13 cellular contexts compared by ENCODE assay signal in genomic region chr14:91890291-91890749, GRCh38. TPM values are rescaled to one million over a fixed set of nuclear protein-coding genes. Genes with fewer than 3 reads are reported as not detected.
DNase-seq lines count a peak whose midpoint lies in the region; ATAC-seq and TF ChIP-seq lines count a peak whose summit lies in the region.
"Had no signal": no experiment of that assay in that cellular context is flagged by ENCODE, and none has a peak within 500 bp of the region (broad histone marks: within the 10 kb centered on the region; RNA-seq: fewer than 3 reads in every experiment).

No MANE protein-coding gene starts in this region.

- 80% methylated on average over 5 of the region's 5 CpGs for WGBS in suprapubic skin
- 47 to 64% (median 56%) methylated on average over 4 to 5 of the region's 5 CpGs for WGBS in adrenal gland, 4 donors

- H3K27ac ChIP-seq in suprapubic skin (peak overlapping the region; percentile 60), adrenal gland (peak overlapping the region in 2 of 5 donors; percentile 24 to 68)
- H3K27ac ChIP-seq: PC-9 had no signal

- intact Hi-C loops in adrenal gland (cut with DNase I), result no loop called here

- TF ChIP-seq POLR2A in suprapubic skin (IDR thresholded peaks at IDR 0.05), result no peak
- TF ChIP-seq POLR2A in adrenal gland (IDR thresholded peaks at IDR 0.05), result no peak

- TF ChIP-seq EP300 in suprapubic skin (IDR thresholded peaks at IDR 0.05), result no peak

- H3K4me1 ChIP-seq in suprapubic skin (peaks cover 23% of the 10 kb centered on the region), adrenal gland (replicated peaks in 1 of 2) (peaks cover 0 to 5% of the 10 kb centered on the region in 2 donors)

- TF ChIP-seq CTCF in suprapubic skin (IDR thresholded peaks at IDR 0.05), result no peak
- TF ChIP-seq CTCF in adrenal gland (IDR thresholded peaks at IDR 0.05), result no peak

- H3K9me3 Mint-ChIP-seq in activated CD4-positive, alpha-beta T cell treated with anti-CD3 and anti-CD28 coated beads, Interleukin-2, amount 10 ng/mL, durations not matched to agents 7 days and 5 days, result peaks cover 2% of the 10 kb centered on the region
- no peaks in the 10 kb centered on the region for H3K9me3 Mint-ChIP-seq in activated naive CD8-positive, alpha-beta T cell treated with anti-CD3 and anti-CD28 coated beads, Interleukin-2, amount 50 U/mL, for 24 hours

- H3K4me1 Mint-ChIP-seq in activated CD4-positive, alpha-beta T cell treated with anti-CD3 and anti-CD28 coated beads, Interleukin-2, amount 10 ng/mL, durations not matched to agents 7 days and 5 days, result peaks cover 60% of the 10 kb centered on the region
- H3K4me1 Mint-ChIP-seq in activated naive CD8-positive, alpha-beta T cell treated with anti-CD3 and anti-CD28 coated beads, Interleukin-2, amount 50 U/mL, for 24 hours, result peaks cover 44% of the 10 kb centered on the region

- DNase-seq in activated CD4-positive, alpha-beta T cell treated with anti-CD3 and anti-CD28 coated beads, Interleukin-2, amount 10 ng/mL, durations not matched to agents 7 days and 5 days, result no peak
- no peak for DNase-seq in activated CD4-positive, alpha-beta T cell treated with anti-CD3 and anti-CD28 coated beads for 4 hours
- DNase-seq in activated naive CD8-positive, alpha-beta T cell treated with anti-CD3 and anti-CD28 coated beads, Interleukin-2, amount 50 U/mL, for 24 hours, result no peak
- peak; percentile 35 for DNase-seq in iris pigment epithelial cell (ENCODE audit: low read depth)
- no peak for DNase-seq in suprapubic skin (ENCODE audit: low spot score in 2 of 2)
- DNase-seq in RKO (ENCODE audit: low spot score), result no peak
- no peak for DNase-seq in adrenal gland
- DNase-seq: activated naive CD4-positive, alpha-beta T cell treated with Interleukin-2 at 50 U/mL for 16 hours; EL; PC-9; trophoblast cell had no signal

- H3K36me3 Mint-ChIP-seq in activated CD4-positive, alpha-beta T cell treated with anti-CD3 and anti-CD28 coated beads, Interleukin-2, amount 10 ng/mL, durations not matched to agents 7 days and 5 days (ENCODE audit: low read depth), result peaks cover 4% of the 10 kb centered on the region
- H3K36me3 Mint-ChIP-seq in activated naive CD8-positive, alpha-beta T cell treated with anti-CD3 and anti-CD28 coated beads, Interleukin-2, amount 50 U/mL, for 24 hours (ENCODE audit: low read depth), result no peaks in the 10 kb centered on the region

- H3K4me3 Mint-ChIP-seq in activated CD4-positive, alpha-beta T cell treated with anti-CD3 and anti-CD28 coated beads, Interleukin-2, amount 10 ng/mL, durations not matched to agents 7 days and 5 days, result no peak overlapping the region
- no peak overlapping the region for H3K4me3 Mint-ChIP-seq in activated naive CD8-positive, alpha-beta T cell treated with anti-CD3 and anti-CD28 coated beads, Interleukin-2, amount 50 U/mL, for 24 hours

- H3K36me3 ChIP-seq in suprapubic skin (no peaks in the 10 kb centered on the region), adrenal gland (replicated peaks in 1 of 2) (no peaks in the 10 kb centered on the region)

- H3K4me3 ChIP-seq in suprapubic skin, result no peak overlapping the region
- no peak overlapping the region for H3K4me3 ChIP-seq in adrenal gland
- H3K4me3 ChIP-seq: PC-9 had no signal

- ATAC-seq in activated naive CD8-positive, alpha-beta T cell treated with anti-CD3 and anti-CD28 coated beads, Interleukin-2, amount 50 U/mL, for 24 hours, result peak; percentile 41
- ATAC-seq in HG03135 (IDR thresholded peaks at IDR 0.05; ENCODE audit: unreplicated experiment), result no peak

- CTCF ChIA-PET in activated CD4-positive, alpha-beta T cell treated with anti-CD3 and anti-CD28 coated beads, Interleukin-2, amount 10 ng/mL, durations not matched to agents 7 days and 5 days (lab: Charles Lee), result interaction anchor here (0.6 to 1.5 kb wide), 3 partner anchors 27 to 1259 kb away, joined by 3 to 4 read pairs (median 3); no protein-coding TSS in a partner anchor

- no peaks in the 10 kb centered on the region for H3K9me3 ChIP-seq in suprapubic skin
- H3K9me3 ChIP-seq in adrenal gland (replicated peaks in 1 of 3), result no peaks in the 10 kb centered on the region

- H3K27me3 Mint-ChIP-seq in activated CD4-positive, alpha-beta T cell treated with anti-CD3 and anti-CD28 coated beads, Interleukin-2, amount 10 ng/mL, durations not matched to agents 7 days and 5 days, result no peaks in the 10 kb centered on the region
- no peaks in the 10 kb centered on the region for H3K27me3 Mint-ChIP-seq in activated naive CD8-positive, alpha-beta T cell treated with anti-CD3 and anti-CD28 coated beads, Interleukin-2, amount 50 U/mL, for 24 hours

- H3K27me3 ChIP-seq in suprapubic skin, result no peaks in the 10 kb centered on the region
- H3K27me3 ChIP-seq in adrenal gland, result no peaks in the 10 kb centered on the region

- POLR2A ChIA-PET in activated CD4-positive, alpha-beta T cell treated with anti-CD3 and anti-CD28 coated beads, Interleukin-2, amount 10 ng/mL, durations not matched to agents 7 days and 5 days (lab: Charles Lee), result no interaction called here

- H3K27ac Mint-ChIP-seq in activated CD4-positive, alpha-beta T cell treated with anti-CD3 and anti-CD28 coated beads, Interleukin-2, amount 10 ng/mL, durations not matched to agents 7 days and 5 days, result peak overlapping the region; percentile 83
- H3K27ac Mint-ChIP-seq in activated naive CD8-positive, alpha-beta T cell treated with anti-CD3 and anti-CD28 coated beads, Interleukin-2, amount 50 U/mL, for 24 hours, result peak overlapping the region; percentile 17

RNA-seq across cellular contexts. Expression of gene TC2N, which starts 23.0 kb away (rescaled TPM):
- total RNA-seq in activated CD4-positive, alpha-beta T cell treated with anti-CD3 and anti-CD28 coated beads, Interleukin-2, amount 10 ng/mL, durations not matched to agents 7 days and 5 days, result 100 to 1,000 TPM; 196 to 216 TPM
- total RNA-seq in suprapubic skin, result 10 to 100 TPM; 28.0 to 61.7 (median 33.4) TPM
- 10 to 100 TPM in 3 of 8 donors, 1 to 10 TPM in 5; 3.4 to 28.4 (median 5.9) TPM for total RNA-seq in adrenal gland
- 1 to 10 TPM; 1.9 to 3.8 (median 3.7) TPM for polyA plus RNA-seq in adrenal gland
- polyA plus RNA-seq: endothelial cell of umbilical vein had no signal

RNA-seq across cellular contexts. Expression of gene FBLN5, which starts 57.2 kb away (rescaled TPM):
- 1 to 10 TPM; 3.8 to 4.1 TPM for total RNA-seq in activated CD4-positive, alpha-beta T cell treated with anti-CD3 and anti-CD28 coated beads, Interleukin-2, amount 10 ng/mL, durations not matched to agents 7 days and 5 days
- 10 to 100 TPM; 20.3 to 44.3 (median 37.2) TPM for total RNA-seq in suprapubic skin
- 100 to 1,000 TPM in 6 of 8 donors, 10 to 100 TPM in 2; 65.3 to 389 (median 204) TPM for total RNA-seq in adrenal gland
- polyA plus RNA-seq in adrenal gland, result 100 to 1,000 TPM in 2 of 3 donors, 10 to 100 TPM in 1; 85.8 to 119 (median 108) TPM
- total RNA-seq: PC-9 had no signal

Comparison
In these comparisons a context has a peak if more than half of its experiments do, and no peak if none do; other contexts are left out.
1. RNA of gene FBLN5, which starts 57.2 kb away (total RNA-seq): 65.3 to 389 TPM in adrenal gland and 20.3 to 44.3 TPM in suprapubic skin; 3.8 to 4.1 TPM in activated CD4-positive, alpha-beta T cell treated with anti-CD3 and anti-CD28 coated beads, Interleukin-2, amount 10 ng/mL, durations not matched to agents 7 days and 5 days; every median in the first group is over 4 times any median in the second.